In the genomic region with DNA sequence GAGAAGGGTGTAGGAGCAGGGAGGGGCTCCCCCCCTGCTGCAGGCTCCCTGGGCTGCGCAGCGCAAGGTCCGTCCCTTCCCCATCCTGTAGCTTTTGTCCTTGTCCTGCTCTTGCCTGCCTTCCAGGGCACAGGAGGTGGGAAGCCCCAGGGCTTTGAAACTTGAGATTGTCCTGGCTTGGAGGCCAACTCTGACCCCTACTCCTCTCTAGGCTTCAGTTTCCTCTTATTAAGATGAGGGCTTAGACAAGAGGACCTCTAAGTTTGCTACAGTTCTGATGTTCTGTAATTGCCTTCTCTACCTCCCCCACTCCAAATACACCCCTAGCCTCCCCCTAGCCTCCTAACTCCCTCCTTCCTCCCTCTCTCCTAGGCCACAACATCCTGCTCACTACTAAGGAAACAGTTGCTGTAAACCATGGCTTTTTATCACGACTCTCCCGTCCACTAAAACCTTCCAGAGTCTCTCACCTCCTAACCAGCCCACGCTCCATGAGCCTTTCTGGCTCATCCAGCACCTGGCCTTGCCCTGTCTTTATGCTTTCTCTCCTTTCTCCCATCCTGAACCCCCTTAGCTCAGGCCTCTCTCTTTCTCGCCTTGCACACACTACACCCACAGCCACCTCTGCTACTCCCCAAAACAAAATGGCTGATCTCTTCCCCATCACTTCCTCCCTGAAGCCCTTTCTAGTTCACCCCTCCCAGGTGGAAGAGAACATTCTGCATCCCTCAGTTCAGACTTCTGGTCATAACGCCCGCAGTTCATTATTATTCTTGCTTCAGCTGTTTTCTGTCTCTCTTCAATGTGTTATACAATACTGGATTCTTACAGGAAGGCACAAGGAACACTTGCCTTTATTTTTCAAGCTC, we compare ENCODE assay signal across 8 cellular contexts. TPM values are rescaled to one million over a fixed set of nuclear protein-coding genes. Genes with fewer than 3 reads are reported as not detected.
DNase-seq lines count a peak whose midpoint lies in the region; ATAC-seq and TF ChIP-seq lines count a peak whose summit lies in the region.

No MANE protein-coding gene starts in this region.

- no peak for TF ChIP-seq CTCF in OCI-LY1 (IDR thresholded peaks at IDR 0.05; ENCODE audit: low read length)
- no peak for TF ChIP-seq CTCF in epithelial cell of proximal tubule (conservative IDR thresholded peaks at IDR 0.05; ENCODE audit: low read depth, low read length)

- no peak overlapping the region for H3K14ac ChIP-seq in neuronal stem cell (ENCODE audit: low read length)

- peak overlapping the region; percentile 94 for H3K18ac ChIP-seq in neuronal stem cell (ENCODE audit: low read length)

- H3K27ac Mint-ChIP-seq in activated CD4-positive, alpha-beta T cell treated with anti-CD3 and anti-CD28 coated beads, Interleukin-2, amount 10 ng/mL, durations not matched to agents 7 days and 5 days = peak overlapping the region; percentile 92

- no peak overlapping the region for H3K4ac ChIP-seq in neuronal stem cell (ENCODE audit: low read length)

- H2BK12ac ChIP-seq in neuronal stem cell (ENCODE audit: low read length) = no peak overlapping the region

- no peaks in the 10 kb centered on the region for H3K27me3 Mint-ChIP-seq in activated CD4-positive, alpha-beta T cell treated with anti-CD3 and anti-CD28 coated beads, Interleukin-2, amount 10 ng/mL, durations not matched to agents 7 days and 5 days

- peak overlapping the region; percentile 3 for H3K23ac ChIP-seq in neuronal stem cell (ENCODE audit: low read depth, low read length, poor library complexity)

- H3K36me3 Mint-ChIP-seq in activated CD4-positive, alpha-beta T cell treated with anti-CD3 and anti-CD28 coated beads, Interleukin-2, amount 10 ng/mL, durations not matched to agents 7 days and 5 days (ENCODE audit: low read depth) = no peaks in the 10 kb centered on the region

- POLR2A ChIA-PET in activated CD4-positive, alpha-beta T cell treated with anti-CD3 and anti-CD28 coated beads, Interleukin-2, amount 10 ng/mL, durations not matched to agents 7 days and 5 days (lab: Charles Lee) = no interaction called here

- H3K4me3 ChIP-seq in OCI-LY1 (ENCODE audit: low read depth, low read length, poor library complexity, severe bottlenecking) (peak overlapping the region; percentile 52), epithelial cell of proximal tubule (ENCODE audit: low read depth, low read length) (peak overlapping the region; percentile 35), neuronal stem cell (ENCODE audit: low read length in 2 of 2) (peak overlapping the region; percentile 50 to 73)

- H3K9ac ChIP-seq in OCI-LY1 (ENCODE audit: low read length) (peak overlapping the region; percentile 53; the same call in 1 of the 2 replicates), neuronal stem cell (ENCODE audit: low read depth, low read length, poor library complexity) (peak overlapping the region; percentile 89)

- H3K9me3 Mint-ChIP-seq in activated CD4-positive, alpha-beta T cell treated with anti-CD3 and anti-CD28 coated beads, Interleukin-2, amount 10 ng/mL, durations not matched to agents 7 days and 5 days = no peaks in the 10 kb centered on the region

- no peak overlapping the region for H3K27ac ChIP-seq in OCI-LY1 (ENCODE audit: low read depth, low read length, poor library complexity, severe bottlenecking)
- no peak overlapping the region for H3K27ac ChIP-seq in neuronal stem cell (replicated peaks; ENCODE audit: low read length)

- H2BK120ac ChIP-seq in neuronal stem cell (ENCODE audit: low read depth, low read length) = peak overlapping the region; percentile 20

- no CpG with 5 or more reads among the region's 9 CpGs for WGBS in neuronal stem cell (ENCODE audit: extremely low coverage in 2 of 2, insufficient read length in 2 of 2, insufficient replicate concordance in 1 of 2), 2 donors

- peak overlapping the region; percentile 82 for H3K4me3 Mint-ChIP-seq in activated CD4-positive, alpha-beta T cell treated with anti-CD3 and anti-CD28 coated beads, Interleukin-2, amount 10 ng/mL, durations not matched to agents 7 days and 5 days

- H3F3A ChIP-seq in OCI-LY1 (ENCODE audit: insufficient read depth, low read length) = no peaks in the 10 kb centered on the region

- H3K4me1 ChIP-seq in OCI-LY1 (ENCODE audit: insufficient read depth, low read length, severe bottlenecking) (peaks cover 15% of the 10 kb centered on the region), neuronal stem cell (ENCODE audit: control insufficient read depth in 2 of 2, insufficient read depth in 1 of 2, low read depth in 1 of 2, low read length in 2 of 2) (peaks cover 11 to 15% of the 10 kb centered on the region in 2 donors)

- no peaks in the 10 kb centered on the region; the same call in 1 of the 2 replicates for H3K27me3 ChIP-seq in OCI-LY1 (ENCODE audit: insufficient read depth, low read length)
- H3K27me3 ChIP-seq in neuronal stem cell (ENCODE audit: control insufficient read depth in 3 of 3, insufficient read depth in 3 of 3, low read depth in 1 of 3, low read length in 3 of 3) = peaks cover 0 to 2% (median 0%) of the 10 kb centered on the region in 3 experiments

- no peak overlapping the region for H4K91ac ChIP-seq in neuronal stem cell (ENCODE audit: low read depth, low read length, poor library complexity)

- H3K36me3 ChIP-seq in OCI-LY1 (ENCODE audit: insufficient read depth, low read length) (no peaks in the 10 kb centered on the region), neuronal stem cell (replicated peaks in 1 of 2; ENCODE audit: control insufficient read depth in 2 of 2, insufficient read depth in 2 of 2, low read length in 2 of 2) (no peaks in the 10 kb centered on the region)

- ATAC-seq in GM18873 (IDR thresholded peaks at IDR 0.05; ENCODE audit: low FRiP score, unreplicated experiment) = no peak

- H2BK15ac ChIP-seq in neuronal stem cell (ENCODE audit: low read length) = peak overlapping the region; percentile 62

- peak overlapping the region; percentile 38 for H2AK5ac ChIP-seq in neuronal stem cell (ENCODE audit: low read depth, low read length)

- H3K79me2 ChIP-seq in OCI-LY1 (ENCODE audit: insufficient read depth, low read length) = no peaks in the 10 kb centered on the region

- H2AFZ ChIP-seq in OCI-LY1 (ENCODE audit: low read length) (0 out of 2 replicates have a peak overlapping the region, but pooled peaks have one; percentile 11), neuronal stem cell (ENCODE audit: low read length) (peak overlapping the region; percentile 89)

- no peaks in the 10 kb centered on the region for H3K79me1 ChIP-seq in neuronal stem cell (ENCODE audit: low read depth, low read length)

- no peaks in the 10 kb centered on the region for H4K20me1 ChIP-seq in OCI-LY1 (ENCODE audit: insufficient read depth, low read length)

- H3K9me3 ChIP-seq in OCI-LY1 (ENCODE audit: low read length) = no peaks in the 10 kb centered on the region
- no peaks in the 10 kb centered on the region for H3K9me3 ChIP-seq in neuronal stem cell (replicated peaks in 1 of 2; ENCODE audit: control insufficient read depth in 2 of 2, insufficient read depth in 1 of 2, low read depth in 1 of 2, low read length in 2 of 2)

- H3K4me2 ChIP-seq in OCI-LY1 (ENCODE audit: low read length) = peak overlapping the region; percentile 68
- peak overlapping the region; percentile 79 for H3K4me2 ChIP-seq in neuronal stem cell (ENCODE audit: insufficient read depth, low read length, poor library complexity, severe bottlenecking)

- no peak for DNase-seq in activated CD4-positive, alpha-beta T cell treated with anti-CD3 and anti-CD28 coated beads, Interleukin-2, amount 10 ng/mL, durations not matched to agents 7 days and 5 days
- DNase-seq in activated CD4-positive, alpha-beta T cell treated with anti-CD3 and anti-CD28 coated beads for 48 hours = no peak
- DNase-seq in epithelial cell of proximal tubule (ENCODE audit: low read depth) (no peak), neuronal stem cell (ENCODE audit: low spot score) (no peak), GM19240 (ENCODE audit: insufficient read length, low spot score) (no peak), DMS 273 (lab: John Stamatoyannopoulos, UW; ENCODE audit: unreplicated experiment) (no peak)

- no peaks in the 10 kb centered on the region for H3K9me2 ChIP-seq in OCI-LY1 (ENCODE audit: low read depth, low read length)

- no peak overlapping the region for H4K8ac ChIP-seq in neuronal stem cell (ENCODE audit: low read depth, low read length)

- CTCF ChIA-PET in activated CD4-positive, alpha-beta T cell treated with anti-CD3 and anti-CD28 coated beads, Interleukin-2, amount 10 ng/mL, durations not matched to agents 7 days and 5 days (lab: Charles Lee) = interaction anchor here (0.6 to 4.1 kb wide), 21 partner anchors 7 to 289 kb away, joined by 3 to 47 read pairs (median 5); a partner anchor contains a TSS

- H3K4me1 Mint-ChIP-seq in activated CD4-positive, alpha-beta T cell treated with anti-CD3 and anti-CD28 coated beads, Interleukin-2, amount 10 ng/mL, durations not matched to agents 7 days and 5 days = peaks cover 27% of the 10 kb centered on the region

- no peak overlapping the region for H2BK5ac ChIP-seq in neuronal stem cell (ENCODE audit: low read length)

RNA-seq across cellular contexts. Expression of a gene that starts 10.2 kb away (rescaled TPM):
- 1 to 10 TPM; 1.1 to 1.6 TPM for total RNA-seq in activated CD4-positive, alpha-beta T cell treated with anti-CD3 and anti-CD28 coated beads, Interleukin-2, amount 10 ng/mL, durations not matched to agents 7 days and 5 days
- total RNA-seq in epithelial cell of proximal tubule = 0.58 and 2.2 TPM in 2 replicates
- 2.5 TPM for polyA plus RNA-seq in neuronal stem cell (2013, experiment 1 of 2)
- 2.1 TPM for polyA plus RNA-seq in neuronal stem cell (2013, experiment 2 of 2)

RNA-seq across cellular contexts. Expression of a gene that starts 13.4 kb away (rescaled TPM):
- not detected for total RNA-seq in activated CD4-positive, alpha-beta T cell treated with anti-CD3 and anti-CD28 coated beads, Interleukin-2, amount 10 ng/mL, durations not matched to agents 7 days and 5 days
- total RNA-seq in epithelial cell of proximal tubule = not detected in 2 replicates
- not detected for polyA plus RNA-seq in neuronal stem cell (2013, experiment 1 of 2)
- polyA plus RNA-seq in neuronal stem cell (2013, experiment 2 of 2) = not detected

RNA-seq across cellular contexts. Expression of a gene that starts 24.1 kb away (rescaled TPM):
- not detected for total RNA-seq in activated CD4-positive, alpha-beta T cell treated with anti-CD3 and anti-CD28 coated beads, Interleukin-2, amount 10 ng/mL, durations not matched to agents 7 days and 5 days
- not detected in 2 replicates for total RNA-seq in epithelial cell of proximal tubule
- not detected for polyA plus RNA-seq in neuronal stem cell (2013, experiment 1 of 2)
- polyA plus RNA-seq in neuronal stem cell (2013, experiment 2 of 2) = not detected

RNA-seq across cellular contexts. Expression of a gene that starts 43.3 kb away (rescaled TPM):
- 10 to 100 TPM; 28.4 to 32.2 TPM for total RNA-seq in activated CD4-positive, alpha-beta T cell treated with anti-CD3 and anti-CD28 coated beads, Interleukin-2, amount 10 ng/mL, durations not matched to agents 7 days and 5 days
- 15.7 and 19.5 TPM in 2 replicates for total RNA-seq in epithelial cell of proximal tubule
- 55.2 TPM for polyA plus RNA-seq in neuronal stem cell (2013, experiment 1 of 2)
- polyA plus RNA-seq in neuronal stem cell (2013, experiment 2 of 2) = 58.3 TPM

RNA-seq across cellular contexts. Expression of a gene that starts 43.9 kb away (rescaled TPM):
- total RNA-seq in activated CD4-positive, alpha-beta T cell treated with anti-CD3 and anti-CD28 coated beads, Interleukin-2, amount 10 ng/mL, durations not matched to agents 7 days and 5 days = 10 to 100 TPM; 33.8 to 36.9 TPM
- 9.1 and 23.9 TPM in 2 replicates for total RNA-seq in epithelial cell of proximal tubule
- polyA plus RNA-seq in neuronal stem cell (2013, experiment 1 of 2) = 25.3 TPM
- 25.5 TPM for polyA plus RNA-seq in neuronal stem cell (2013, experiment 2 of 2)
